ENCODE assay signal across 1 cellular context in genomic region chr12:54040148-54040494, GRCh38.
A peak's percentile ranks its signal among the peaks of the same experiment; 100 is the strongest.
TF ChIP-seq lines count a peak whose summit lies in the region.

No MANE protein-coding gene starts in this region.

TF ChIP-seq in GM12878, 131 proteins besides CTCF, POLR2A, EP300 and RAD21:
- TF ChIP-seq USF2 (IDR thresholded peaks at IDR 0.05; ENCODE audit: borderline replicate concordance, low read depth, low read length) (peak; percentile 2; the same call in 1 of the 2 replicates), RAD51 (IDR thresholded peaks at IDR 0.05) (peak; percentile 45; the same call in 1 of the 2 replicates), LARP7 (IDR thresholded peaks at IDR 0.05) (no peak), USF1 (IDR thresholded peaks at IDR 0.05; ENCODE audit: borderline replicate concordance, extremely low read length, insufficient read depth, low read depth, low read length) (peak; percentile 66)
